ENCODE assay signal across 1 cellular context in genomic region chr5:178555771-178556211, GRCh38.
TF ChIP-seq lines count a peak whose summit lies in the region.

No MANE protein-coding gene starts in this region.

TF ChIP-seq in K562, 482 proteins besides CTCF, POLR2A, EP300 and RAD21 (continued from another document):
- TF ChIP-seq, protein P1, sequence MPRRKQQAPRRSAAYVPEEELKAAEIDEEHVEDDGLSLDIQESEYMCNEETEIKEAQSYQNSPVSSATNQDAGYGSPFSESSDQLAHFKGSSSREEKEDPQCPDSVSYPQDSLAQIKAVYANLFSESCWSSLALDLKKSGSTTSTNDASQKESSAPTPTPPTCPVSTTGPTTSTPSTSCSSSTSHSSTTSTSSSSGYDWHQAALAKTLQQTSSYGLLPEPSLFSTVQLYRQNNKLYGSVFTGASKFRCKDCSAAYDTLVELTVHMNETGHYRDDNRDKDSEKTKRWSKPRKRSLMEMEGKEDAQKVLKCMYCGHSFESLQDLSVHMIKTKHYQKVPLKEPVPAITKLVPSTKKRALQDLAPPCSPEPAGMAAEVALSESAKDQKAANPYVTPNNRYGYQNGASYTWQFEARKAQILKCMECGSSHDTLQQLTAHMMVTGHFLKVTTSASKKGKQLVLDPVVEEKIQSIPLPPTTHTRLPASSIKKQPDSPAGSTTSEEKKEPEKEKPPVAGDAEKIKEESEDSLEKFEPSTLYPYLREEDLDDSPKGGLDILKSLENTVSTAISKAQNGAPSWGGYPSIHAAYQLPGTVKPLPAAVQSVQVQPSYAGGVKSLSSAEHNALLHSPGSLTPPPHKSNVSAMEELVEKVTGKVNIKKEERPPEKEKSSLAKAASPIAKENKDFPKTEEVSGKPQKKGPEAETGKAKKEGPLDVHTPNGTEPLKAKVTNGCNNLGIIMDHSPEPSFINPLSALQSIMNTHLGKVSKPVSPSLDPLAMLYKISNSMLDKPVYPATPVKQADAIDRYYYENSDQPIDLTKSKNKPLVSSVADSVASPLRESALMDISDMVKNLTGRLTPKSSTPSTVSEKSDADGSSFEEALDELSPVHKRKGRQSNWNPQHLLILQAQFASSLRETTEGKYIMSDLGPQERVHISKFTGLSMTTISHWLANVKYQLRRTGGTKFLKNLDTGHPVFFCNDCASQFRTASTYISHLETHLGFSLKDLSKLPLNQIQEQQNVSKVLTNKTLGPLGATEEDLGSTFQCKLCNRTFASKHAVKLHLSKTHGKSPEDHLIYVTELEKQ (CRISPR knock-in tag; IDR thresholded peaks at IDR 0.05), result no peak
- TF ChIP-seq MTA3 (IDR thresholded peaks at IDR 0.05; ENCODE audit: borderline replicate concordance) (no peak), L3MBTL2 (IDR thresholded peaks at IDR 0.05) (no peak), FOXA3 (CRISPR knock-in tag; conservative IDR thresholded peaks at IDR 0.05 in 1 of 2, IDR thresholded peaks at IDR 0.05 in 1 of 2) (no peak), THAP7 (CRISPR knock-in tag; IDR thresholded peaks at IDR 0.05) (no peak)
- TF ChIP-seq, protein P2, sequence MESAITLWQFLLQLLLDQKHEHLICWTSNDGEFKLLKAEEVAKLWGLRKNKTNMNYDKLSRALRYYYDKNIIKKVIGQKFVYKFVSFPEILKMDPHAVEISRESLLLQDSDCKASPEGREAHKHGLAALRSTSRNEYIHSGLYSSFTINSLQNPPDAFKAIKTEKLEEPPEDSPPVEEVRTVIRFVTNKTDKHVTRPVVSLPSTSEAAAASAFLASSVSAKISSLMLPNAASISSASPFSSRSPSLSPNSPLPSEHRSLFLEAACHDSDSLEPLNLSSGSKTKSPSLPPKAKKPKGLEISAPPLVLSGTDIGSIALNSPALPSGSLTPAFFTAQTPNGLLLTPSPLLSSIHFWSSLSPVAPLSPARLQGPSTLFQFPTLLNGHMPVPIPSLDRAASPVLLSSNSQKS (CRISPR knock-in tag; IDR thresholded peaks at IDR 0.05), result no peak
